ENCODE assay signal across 1 cellular context in the genomic region with DNA sequence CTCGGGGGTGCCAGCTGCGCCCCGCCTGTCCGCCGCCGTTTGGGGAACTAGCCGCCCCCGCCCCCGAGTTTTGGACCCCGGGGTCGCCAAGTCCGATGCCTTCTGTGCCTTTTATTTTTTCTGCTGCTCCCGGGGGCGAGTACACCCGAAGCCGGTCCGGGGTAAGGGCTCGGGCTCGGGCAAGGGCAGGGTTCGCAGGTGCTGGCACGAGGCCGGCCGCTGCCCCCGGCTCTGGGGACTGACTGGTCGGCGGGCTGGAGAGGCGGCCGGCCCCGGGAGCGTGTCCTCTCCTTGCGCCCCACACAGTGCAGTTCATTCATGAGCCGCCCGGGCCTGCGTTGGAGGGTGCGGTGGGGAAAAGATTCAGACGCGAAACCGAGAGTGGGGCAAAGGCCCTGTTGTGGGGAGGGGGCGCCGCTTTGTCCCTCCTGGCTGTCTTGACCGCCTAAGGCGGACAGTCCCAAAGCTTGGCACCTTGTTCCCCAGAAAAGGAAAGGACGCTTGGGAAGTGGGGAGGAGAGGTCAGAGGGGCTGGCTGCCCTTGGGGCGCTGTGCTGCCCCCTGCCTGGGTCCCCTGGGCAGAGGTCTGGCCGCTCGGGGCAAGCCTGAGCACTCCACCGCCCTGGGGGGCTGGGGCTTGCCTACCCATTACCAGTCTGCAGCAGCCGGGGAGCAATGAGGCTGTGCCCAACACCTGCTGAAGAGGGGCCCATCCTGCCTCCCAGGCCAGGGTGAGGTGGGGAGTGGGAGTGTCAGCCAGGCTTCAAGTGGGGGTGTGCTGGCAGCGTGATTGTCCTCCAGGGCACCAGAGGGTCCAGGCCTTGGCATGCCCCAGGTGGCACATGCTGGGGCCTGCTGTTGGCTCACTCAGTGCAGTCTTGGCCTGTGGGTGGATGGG.
TF ChIP-seq lines count a peak whose summit lies in the region.

No MANE protein-coding gene starts in this region.

TF ChIP-seq in HepG2, 621 proteins besides CTCF, POLR2A, EP300 and RAD21 (continued from another document and continues in another):
- TF ChIP-seq SP2 (CRISPR knock-in tag; IDR thresholded peaks at IDR 0.05) (no peak), ZNF788 (CRISPR knock-in tag; IDR thresholded peaks at IDR 0.05; ENCODE audit: borderline replicate concordance) (peak; percentile 58; the same call in 1 of the 2 replicates), YEATS4 (CRISPR knock-in tag; IDR thresholded peaks at IDR 0.05; ENCODE audit: borderline replicate concordance) (peak; percentile 50; the same call in 1 of the 2 replicates), MED1 (CRISPR knock-in tag; IDR thresholded peaks at IDR 0.05) (no peak), HNRNPH1 (optimal IDR thresholded peaks at IDR 0.05; ENCODE audit: low read depth, low read length) (no peak), ATAD3A (CRISPR knock-in tag; IDR thresholded peaks at IDR 0.05) (no peak), ZNF343 (CRISPR knock-in tag; IDR thresholded peaks at IDR 0.05) (no peak), FIP1L1 (IDR thresholded peaks at IDR 0.05; ENCODE audit: borderline replicate concordance, insufficient read depth, low read depth, low read length) (no peak), ARNT (IDR thresholded peaks at IDR 0.05) (no peak), TRIM24 (CRISPR knock-in tag; IDR thresholded peaks at IDR 0.05) (no peak), NR2F1 (CRISPR knock-in tag; IDR thresholded peaks at IDR 0.05) (peak in 1 of 2 experiments; percentile 29; a peak in 1 of 4 replicates), EZH2 (conservative IDR thresholded peaks at IDR 0.05; ENCODE audit: low read depth, low read length) (no peak), ZNF225 (CRISPR knock-in tag; IDR thresholded peaks at IDR 0.05) (no peak), CENPX (CRISPR knock-in tag; IDR thresholded peaks at IDR 0.05) (no peak), MEIS1 (CRISPR knock-in tag; IDR thresholded peaks at IDR 0.05; ENCODE audit: borderline replicate concordance) (no peak), BCL6 (CRISPR knock-in tag; IDR thresholded peaks at IDR 0.05) (no peak), ISX (CRISPR knock-in tag; conservative IDR thresholded peaks at IDR 0.05) (no peak), TARDBP (CRISPR knock-in tag; IDR thresholded peaks at IDR 0.05) (peak; percentile 36; the same call in 1 of the 2 replicates), ZNF17 (CRISPR knock-in tag; IDR thresholded peaks at IDR 0.05) (peak; percentile 55; the same call in 1 of the 2 replicates), ZNF816 (CRISPR knock-in tag; IDR thresholded peaks at IDR 0.05; ENCODE audit: borderline replicate concordance) (peak; percentile 71; the same call in 1 of the 2 replicates), KLF12 (CRISPR knock-in tag; IDR thresholded peaks at IDR 0.05; ENCODE audit: borderline replicate concordance) (peak; percentile 38; the same call in 1 of the 2 replicates), POGZ (CRISPR knock-in tag; IDR thresholded peaks at IDR 0.05) (0 out of 2 replicates have a peak, but pooled peaks have one; percentile 14), ZNF430 (CRISPR knock-in tag; IDR thresholded peaks at IDR 0.05) (peak; percentile 94), TBX3 (IDR thresholded peaks at IDR 0.05; ENCODE audit: borderline replicate concordance) (no peak), ZNF746 (CRISPR knock-in tag; IDR thresholded peaks at IDR 0.05) (peak; percentile 65; the same call in 1 of the 2 replicates), MZF1 (CRISPR knock-in tag; IDR thresholded peaks at IDR 0.05; ENCODE audit: borderline replicate concordance) (no peak), RFXANK (CRISPR knock-in tag; IDR thresholded peaks at IDR 0.05) (no peak), ZNF670 (CRISPR knock-in tag; IDR thresholded peaks at IDR 0.05; ENCODE audit: borderline replicate concordance) (0 out of 2 replicates have a peak, but pooled peaks have one; percentile 41), ZNF256 (CRISPR knock-in tag; conservative IDR thresholded peaks at IDR 0.05) (no peak), MTF2 (CRISPR knock-in tag; IDR thresholded peaks at IDR 0.05; ENCODE audit: borderline replicate concordance) (no peak), RNF2 (conservative IDR thresholded peaks at IDR 0.05; ENCODE audit: low read depth) (no peak), ZNF75D (CRISPR knock-in tag; IDR thresholded peaks at IDR 0.05; ENCODE audit: borderline replicate concordance) (no peak)
- TF ChIP-seq, protein P1, sequence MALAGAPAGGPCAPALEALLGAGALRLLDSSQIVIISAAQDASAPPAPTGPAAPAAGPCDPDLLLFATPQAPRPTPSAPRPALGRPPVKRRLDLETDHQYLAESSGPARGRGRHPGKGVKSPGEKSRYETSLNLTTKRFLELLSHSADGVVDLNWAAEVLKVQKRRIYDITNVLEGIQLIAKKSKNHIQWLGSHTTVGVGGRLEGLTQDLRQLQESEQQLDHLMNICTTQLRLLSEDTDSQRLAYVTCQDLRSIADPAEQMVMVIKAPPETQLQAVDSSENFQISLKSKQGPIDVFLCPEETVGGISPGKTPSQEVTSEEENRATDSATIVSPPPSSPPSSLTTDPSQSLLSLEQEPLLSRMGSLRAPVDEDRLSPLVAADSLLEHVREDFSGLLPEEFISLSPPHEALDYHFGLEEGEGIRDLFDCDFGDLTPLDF (CRISPR knock-in tag; IDR thresholded peaks at IDR 0.05) = no peak
- TF ChIP-seq, protein P2, sequence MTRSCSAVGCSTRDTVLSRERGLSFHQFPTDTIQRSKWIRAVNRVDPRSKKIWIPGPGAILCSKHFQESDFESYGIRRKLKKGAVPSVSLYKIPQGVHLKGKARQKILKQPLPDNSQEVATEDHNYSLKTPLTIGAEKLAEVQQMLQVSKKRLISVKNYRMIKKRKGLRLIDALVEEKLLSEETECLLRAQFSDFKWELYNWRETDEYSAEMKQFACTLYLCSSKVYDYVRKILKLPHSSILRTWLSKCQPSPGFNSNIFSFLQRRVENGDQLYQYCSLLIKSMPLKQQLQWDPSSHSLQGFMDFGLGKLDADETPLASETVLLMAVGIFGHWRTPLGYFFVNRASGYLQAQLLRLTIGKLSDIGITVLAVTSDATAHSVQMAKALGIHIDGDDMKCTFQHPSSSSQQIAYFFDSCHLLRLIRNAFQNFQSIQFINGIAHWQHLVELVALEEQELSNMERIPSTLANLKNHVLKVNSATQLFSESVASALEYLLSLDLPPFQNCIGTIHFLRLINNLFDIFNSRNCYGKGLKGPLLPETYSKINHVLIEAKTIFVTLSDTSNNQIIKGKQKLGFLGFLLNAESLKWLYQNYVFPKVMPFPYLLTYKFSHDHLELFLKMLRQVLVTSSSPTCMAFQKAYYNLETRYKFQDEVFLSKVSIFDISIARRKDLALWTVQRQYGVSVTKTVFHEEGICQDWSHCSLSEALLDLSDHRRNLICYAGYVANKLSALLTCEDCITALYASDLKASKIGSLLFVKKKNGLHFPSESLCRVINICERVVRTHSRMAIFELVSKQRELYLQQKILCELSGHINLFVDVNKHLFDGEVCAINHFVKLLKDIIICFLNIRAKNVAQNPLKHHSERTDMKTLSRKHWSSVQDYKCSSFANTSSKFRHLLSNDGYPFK (CRISPR knock-in tag; IDR thresholded peaks at IDR 0.05; ENCODE audit: borderline replicate concordance) = peak; percentile 53; the same call in 1 of the 2 replicates
- TF ChIP-seq, protein P3, sequence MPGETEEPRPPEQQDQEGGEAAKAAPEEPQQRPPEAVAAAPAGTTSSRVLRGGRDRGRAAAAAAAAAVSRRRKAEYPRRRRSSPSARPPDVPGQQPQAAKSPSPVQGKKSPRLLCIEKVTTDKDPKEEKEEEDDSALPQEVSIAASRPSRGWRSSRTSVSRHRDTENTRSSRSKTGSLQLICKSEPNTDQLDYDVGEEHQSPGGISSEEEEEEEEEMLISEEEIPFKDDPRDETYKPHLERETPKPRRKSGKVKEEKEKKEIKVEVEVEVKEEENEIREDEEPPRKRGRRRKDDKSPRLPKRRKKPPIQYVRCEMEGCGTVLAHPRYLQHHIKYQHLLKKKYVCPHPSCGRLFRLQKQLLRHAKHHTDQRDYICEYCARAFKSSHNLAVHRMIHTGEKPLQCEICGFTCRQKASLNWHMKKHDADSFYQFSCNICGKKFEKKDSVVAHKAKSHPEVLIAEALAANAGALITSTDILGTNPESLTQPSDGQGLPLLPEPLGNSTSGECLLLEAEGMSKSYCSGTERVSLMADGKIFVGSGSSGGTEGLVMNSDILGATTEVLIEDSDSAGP (CRISPR knock-in tag; IDR thresholded peaks at IDR 0.05; ENCODE audit: borderline replicate concordance) = peak; percentile 82; the same call in 1 of the 2 replicates
- TF ChIP-seq, protein P4, sequence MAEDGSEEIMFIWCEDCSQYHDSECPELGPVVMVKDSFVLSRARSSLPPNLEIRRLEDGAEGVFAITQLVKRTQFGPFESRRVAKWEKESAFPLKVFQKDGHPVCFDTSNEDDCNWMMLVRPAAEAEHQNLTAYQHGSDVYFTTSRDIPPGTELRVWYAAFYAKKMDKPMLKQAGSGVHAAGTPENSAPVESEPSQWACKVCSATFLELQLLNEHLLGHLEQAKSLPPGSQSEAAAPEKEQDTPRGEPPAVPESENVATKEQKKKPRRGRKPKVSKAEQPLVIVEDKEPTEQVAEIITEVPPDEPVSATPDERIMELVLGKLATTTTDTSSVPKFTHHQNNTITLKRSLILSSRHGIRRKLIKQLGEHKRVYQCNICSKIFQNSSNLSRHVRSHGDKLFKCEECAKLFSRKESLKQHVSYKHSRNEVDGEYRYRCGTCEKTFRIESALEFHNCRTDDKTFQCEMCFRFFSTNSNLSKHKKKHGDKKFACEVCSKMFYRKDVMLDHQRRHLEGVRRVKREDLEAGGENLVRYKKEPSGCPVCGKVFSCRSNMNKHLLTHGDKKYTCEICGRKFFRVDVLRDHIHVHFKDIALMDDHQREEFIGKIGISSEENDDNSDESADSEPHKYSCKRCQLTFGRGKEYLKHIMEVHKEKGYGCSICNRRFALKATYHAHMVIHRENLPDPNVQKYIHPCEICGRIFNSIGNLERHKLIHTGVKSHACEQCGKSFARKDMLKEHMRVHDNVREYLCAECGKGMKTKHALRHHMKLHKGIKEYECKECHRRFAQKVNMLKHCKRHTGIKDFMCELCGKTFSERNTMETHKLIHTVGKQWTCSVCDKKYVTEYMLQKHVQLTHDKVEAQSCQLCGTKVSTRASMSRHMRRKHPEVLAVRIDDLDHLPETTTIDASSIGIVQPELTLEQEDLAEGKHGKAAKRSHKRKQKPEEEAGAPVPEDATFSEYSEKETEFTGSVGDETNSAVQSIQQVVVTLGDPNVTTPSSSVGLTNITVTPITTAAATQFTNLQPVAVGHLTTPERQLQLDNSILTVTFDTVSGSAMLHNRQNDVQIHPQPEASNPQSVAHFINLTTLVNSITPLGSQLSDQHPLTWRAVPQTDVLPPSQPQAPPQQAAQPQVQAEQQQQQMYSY (CRISPR knock-in tag; IDR thresholded peaks at IDR 0.05) = no peak
- TF ChIP-seq, protein P5, sequence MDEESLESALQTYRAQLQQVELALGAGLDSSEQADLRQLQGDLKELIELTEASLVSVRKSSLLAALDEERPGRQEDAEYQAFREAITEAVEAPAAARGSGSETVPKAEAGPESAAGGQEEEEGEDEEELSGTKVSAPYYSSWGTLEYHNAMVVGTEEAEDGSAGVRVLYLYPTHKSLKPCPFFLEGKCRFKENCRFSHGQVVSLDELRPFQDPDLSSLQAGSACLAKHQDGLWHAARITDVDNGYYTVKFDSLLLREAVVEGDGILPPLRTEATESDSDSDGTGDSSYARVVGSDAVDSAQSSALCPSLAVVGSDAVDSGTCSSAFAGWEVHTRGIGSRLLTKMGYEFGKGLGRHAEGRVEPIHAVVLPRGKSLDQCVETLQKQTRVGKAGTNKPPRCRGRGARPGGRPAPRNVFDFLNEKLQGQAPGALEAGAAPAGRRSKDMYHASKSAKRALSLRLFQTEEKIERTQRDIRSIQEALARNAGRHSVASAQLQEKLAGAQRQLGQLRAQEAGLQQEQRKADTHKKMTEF (CRISPR knock-in tag; IDR thresholded peaks at IDR 0.05) = peak; percentile 67; the same call in 1 of the 2 replicates
- TF ChIP-seq, protein P6, sequence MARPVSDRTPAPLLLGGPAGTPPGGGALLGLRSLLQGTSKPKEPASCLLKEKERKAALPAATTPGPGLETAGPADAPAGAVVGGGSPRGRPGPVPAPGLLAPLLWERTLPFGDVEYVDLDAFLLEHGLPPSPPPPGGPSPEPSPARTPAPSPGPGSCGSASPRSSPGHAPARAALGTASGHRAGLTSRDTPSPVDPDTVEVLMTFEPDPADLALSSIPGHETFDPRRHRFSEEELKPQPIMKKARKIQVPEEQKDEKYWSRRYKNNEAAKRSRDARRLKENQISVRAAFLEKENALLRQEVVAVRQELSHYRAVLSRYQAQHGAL (CRISPR knock-in tag; IDR thresholded peaks at IDR 0.05; ENCODE audit: not compliant biosample characterization) = no peak
- TF ChIP-seq, protein P7, sequence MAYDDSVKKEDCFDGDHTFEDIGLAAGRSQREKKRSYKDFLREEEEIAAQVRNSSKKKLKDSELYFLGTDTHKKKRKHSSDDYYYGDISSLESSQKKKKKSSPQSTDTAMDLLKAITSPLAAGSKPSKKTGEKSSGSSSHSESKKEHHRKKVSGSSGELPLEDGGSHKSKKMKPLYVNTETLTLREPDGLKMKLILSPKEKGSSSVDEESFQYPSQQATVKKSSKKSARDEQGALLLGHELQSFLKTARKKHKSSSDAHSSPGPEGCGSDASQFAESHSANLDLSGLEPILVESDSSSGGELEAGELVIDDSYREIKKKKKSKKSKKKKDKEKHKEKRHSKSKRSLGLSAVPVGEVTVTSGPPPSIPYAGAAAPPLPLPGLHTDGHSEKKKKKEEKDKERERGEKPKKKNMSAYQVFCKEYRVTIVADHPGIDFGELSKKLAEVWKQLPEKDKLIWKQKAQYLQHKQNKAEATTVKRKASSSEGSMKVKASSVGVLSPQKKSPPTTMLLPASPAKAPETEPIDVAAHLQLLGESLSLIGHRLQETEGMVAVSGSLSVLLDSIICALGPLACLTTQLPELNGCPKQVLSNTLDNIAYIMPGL (CRISPR knock-in tag; IDR thresholded peaks at IDR 0.05; ENCODE audit: borderline replicate concordance in 1 of 2, low read depth in 1 of 2) = peak in 1 of 2 experiments; percentile 94; a peak in 2 of 4 replicates
- TF ChIP-seq, protein P8, sequence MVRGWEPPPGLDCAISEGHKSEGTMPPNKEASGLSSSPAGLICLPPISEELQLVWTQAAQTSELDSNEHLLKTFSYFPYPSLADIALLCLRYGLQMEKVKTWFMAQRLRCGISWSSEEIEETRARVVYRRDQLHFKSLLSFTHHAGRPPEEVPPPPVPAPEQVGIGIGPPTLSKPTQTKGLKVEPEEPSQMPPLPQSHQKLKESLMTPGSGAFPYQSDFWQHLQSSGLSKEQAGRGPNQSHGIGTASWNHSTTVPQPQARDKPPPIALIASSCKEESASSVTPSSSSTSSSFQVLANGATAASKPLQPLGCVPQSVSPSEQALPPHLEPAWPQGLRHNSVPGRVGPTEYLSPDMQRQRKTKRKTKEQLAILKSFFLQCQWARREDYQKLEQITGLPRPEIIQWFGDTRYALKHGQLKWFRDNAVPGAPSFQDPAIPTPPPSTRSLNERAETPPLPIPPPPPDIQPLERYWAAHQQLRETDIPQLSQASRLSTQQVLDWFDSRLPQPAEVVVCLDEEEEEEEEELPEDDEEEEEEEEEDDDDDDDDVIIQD (CRISPR knock-in tag; IDR thresholded peaks at IDR 0.05; ENCODE audit: low read depth) = no peak
- TF ChIP-seq, protein P9, sequence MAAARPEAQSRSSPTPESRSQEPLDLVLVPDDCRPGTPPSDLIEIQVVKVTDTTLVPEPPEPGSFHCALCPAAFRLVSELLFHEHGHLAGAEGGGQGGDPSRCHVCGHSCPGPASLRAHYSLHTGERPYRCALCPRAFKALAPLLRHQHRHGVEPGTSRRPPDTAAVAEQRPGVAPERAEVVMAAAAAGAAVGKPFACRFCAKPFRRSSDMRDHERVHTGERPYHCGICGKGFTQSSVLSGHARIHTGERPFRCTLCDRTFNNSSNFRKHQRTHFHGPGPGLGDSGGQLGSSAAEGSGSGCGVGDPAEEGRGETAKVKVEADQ (CRISPR knock-in tag; IDR thresholded peaks at IDR 0.05; ENCODE audit: borderline replicate concordance) = no peak; the same call in 1 of the 2 replicates
- TF ChIP-seq, protein P10, sequence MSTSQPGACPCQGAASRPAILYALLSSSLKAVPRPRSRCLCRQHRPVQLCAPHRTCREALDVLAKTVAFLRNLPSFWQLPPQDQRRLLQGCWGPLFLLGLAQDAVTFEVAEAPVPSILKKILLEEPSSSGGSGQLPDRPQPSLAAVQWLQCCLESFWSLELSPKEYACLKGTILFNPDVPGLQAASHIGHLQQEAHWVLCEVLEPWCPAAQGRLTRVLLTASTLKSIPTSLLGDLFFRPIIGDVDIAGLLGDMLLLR (CRISPR knock-in tag; IDR thresholded peaks at IDR 0.05) = no peak
